Comparison of ENCODE assay signal across 1 cellular context in genomic region chr14:24876009-24876690, GRCh38.
TF ChIP-seq lines count a peak whose summit lies in the region.

No MANE protein-coding gene starts in this region.

TF ChIP-seq in HepG2, 621 proteins besides CTCF, POLR2A, EP300 and RAD21 (continued from another document and continues in another):
- TF ChIP-seq, protein P1, sequence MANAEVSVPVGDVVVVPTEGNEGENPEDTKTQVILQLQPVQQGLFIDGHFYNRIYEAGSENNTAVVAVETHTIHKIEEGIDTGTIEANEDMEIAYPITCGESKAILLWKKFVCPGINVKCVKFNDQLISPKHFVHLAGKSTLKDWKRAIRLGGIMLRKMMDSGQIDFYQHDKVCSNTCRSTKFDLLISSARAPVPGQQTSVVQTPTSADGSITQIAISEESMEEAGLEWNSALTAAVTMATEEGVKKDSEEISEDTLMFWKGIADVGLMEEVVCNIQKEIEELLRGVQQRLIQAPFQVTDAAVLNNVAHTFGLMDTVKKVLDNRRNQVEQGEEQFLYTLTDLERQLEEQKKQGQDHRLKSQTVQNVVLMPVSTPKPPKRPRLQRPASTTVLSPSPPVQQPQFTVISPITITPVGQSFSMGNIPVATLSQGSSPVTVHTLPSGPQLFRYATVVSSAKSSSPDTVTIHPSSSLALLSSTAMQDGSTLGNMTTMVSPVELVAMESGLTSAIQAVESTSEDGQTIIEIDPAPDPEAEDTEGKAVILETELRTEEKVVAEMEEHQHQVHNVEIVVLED (CRISPR knock-in tag; IDR thresholded peaks at IDR 0.05; ENCODE audit: borderline replicate concordance) = no peak
- TF ChIP-seq ZNF629 (CRISPR knock-in tag; conservative IDR thresholded peaks at IDR 0.05) (no peak), KLF11 (CRISPR knock-in tag; IDR thresholded peaks at IDR 0.05) (no peak), ZNF558 (CRISPR knock-in tag; IDR thresholded peaks at IDR 0.05; ENCODE audit: borderline replicate concordance) (no peak), ARHGAP35 (CRISPR knock-in tag; IDR thresholded peaks at IDR 0.05; ENCODE audit: borderline replicate concordance) (no peak), ZNF160 (CRISPR knock-in tag; IDR thresholded peaks at IDR 0.05) (no peak), MED8 (CRISPR knock-in tag; IDR thresholded peaks at IDR 0.05; ENCODE audit: insufficient replicate concordance) (no peak), RXRB (CRISPR knock-in tag; IDR thresholded peaks at IDR 0.05; ENCODE audit: borderline replicate concordance) (0 out of 2 replicates have a peak, but pooled peaks have one; percentile 24), ZNF337 (CRISPR knock-in tag; IDR thresholded peaks at IDR 0.05; ENCODE audit: borderline replicate concordance, low read depth) (no peak), FLYWCH1 (CRISPR knock-in tag; IDR thresholded peaks at IDR 0.05) (0 out of 2 replicates have a peak, but pooled peaks have one; percentile 24), ZNF737 (CRISPR knock-in tag; IDR thresholded peaks at IDR 0.05; ENCODE audit: borderline replicate concordance) (no peak), NFKBIZ (CRISPR knock-in tag; IDR thresholded peaks at IDR 0.05) (no peak), PAXIP1 (CRISPR knock-in tag; conservative IDR thresholded peaks at IDR 0.05) (0 out of 2 replicates have a peak, but pooled peaks have one; percentile 21), CBX1 (IDR thresholded peaks at IDR 0.05; ENCODE audit: low read depth) (no peak), ZNF331 (CRISPR knock-in tag; IDR thresholded peaks at IDR 0.05) (no peak), ZNF282 (IDR thresholded peaks at IDR 0.05; ENCODE audit: partially characterized antibody) (no peak), REPIN1 (CRISPR knock-in tag; IDR thresholded peaks at IDR 0.05; ENCODE audit: borderline replicate concordance, low read depth) (no peak), SATB2 (CRISPR knock-in tag; IDR thresholded peaks at IDR 0.05) (no peak), TARDBP (CRISPR knock-in tag; IDR thresholded peaks at IDR 0.05) (peak; percentile 59; the same call in 1 of the 2 replicates), FOXA3 (CRISPR knock-in tag; IDR thresholded peaks at IDR 0.05) (0 out of 2 replicates have a peak, but pooled peaks have one; percentile 19), TMF1 (CRISPR knock-in tag; IDR thresholded peaks at IDR 0.05; ENCODE audit: low read depth) (0 out of 2 replicates have a peak, but pooled peaks have one; percentile 37), ZKSCAN1 (IDR thresholded peaks at IDR 0.05; ENCODE audit: low read length) (no peak), ZEB1 (IDR thresholded peaks at IDR 0.05; ENCODE audit: insufficient replicate concordance, low read depth) (no peak), ZNF275 (CRISPR knock-in tag; IDR thresholded peaks at IDR 0.05; ENCODE audit: borderline replicate concordance) (no peak), ZNF281 (CRISPR knock-in tag; IDR thresholded peaks at IDR 0.05; ENCODE audit: borderline replicate concordance) (no peak), BHLHE40 (IDR thresholded peaks at IDR 0.05; ENCODE audit: low read length) (no peak), NFE2 (CRISPR knock-in tag; IDR thresholded peaks at IDR 0.05) (no peak), ARID5B (CRISPR knock-in tag; IDR thresholded peaks at IDR 0.05) (peak; percentile 78), HDAC1 (CRISPR knock-in tag; IDR thresholded peaks at IDR 0.05) (no peak)
- TF ChIP-seq, protein P2, sequence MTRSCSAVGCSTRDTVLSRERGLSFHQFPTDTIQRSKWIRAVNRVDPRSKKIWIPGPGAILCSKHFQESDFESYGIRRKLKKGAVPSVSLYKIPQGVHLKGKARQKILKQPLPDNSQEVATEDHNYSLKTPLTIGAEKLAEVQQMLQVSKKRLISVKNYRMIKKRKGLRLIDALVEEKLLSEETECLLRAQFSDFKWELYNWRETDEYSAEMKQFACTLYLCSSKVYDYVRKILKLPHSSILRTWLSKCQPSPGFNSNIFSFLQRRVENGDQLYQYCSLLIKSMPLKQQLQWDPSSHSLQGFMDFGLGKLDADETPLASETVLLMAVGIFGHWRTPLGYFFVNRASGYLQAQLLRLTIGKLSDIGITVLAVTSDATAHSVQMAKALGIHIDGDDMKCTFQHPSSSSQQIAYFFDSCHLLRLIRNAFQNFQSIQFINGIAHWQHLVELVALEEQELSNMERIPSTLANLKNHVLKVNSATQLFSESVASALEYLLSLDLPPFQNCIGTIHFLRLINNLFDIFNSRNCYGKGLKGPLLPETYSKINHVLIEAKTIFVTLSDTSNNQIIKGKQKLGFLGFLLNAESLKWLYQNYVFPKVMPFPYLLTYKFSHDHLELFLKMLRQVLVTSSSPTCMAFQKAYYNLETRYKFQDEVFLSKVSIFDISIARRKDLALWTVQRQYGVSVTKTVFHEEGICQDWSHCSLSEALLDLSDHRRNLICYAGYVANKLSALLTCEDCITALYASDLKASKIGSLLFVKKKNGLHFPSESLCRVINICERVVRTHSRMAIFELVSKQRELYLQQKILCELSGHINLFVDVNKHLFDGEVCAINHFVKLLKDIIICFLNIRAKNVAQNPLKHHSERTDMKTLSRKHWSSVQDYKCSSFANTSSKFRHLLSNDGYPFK (CRISPR knock-in tag; IDR thresholded peaks at IDR 0.05; ENCODE audit: borderline replicate concordance) = no peak
- TF ChIP-seq, protein P3, sequence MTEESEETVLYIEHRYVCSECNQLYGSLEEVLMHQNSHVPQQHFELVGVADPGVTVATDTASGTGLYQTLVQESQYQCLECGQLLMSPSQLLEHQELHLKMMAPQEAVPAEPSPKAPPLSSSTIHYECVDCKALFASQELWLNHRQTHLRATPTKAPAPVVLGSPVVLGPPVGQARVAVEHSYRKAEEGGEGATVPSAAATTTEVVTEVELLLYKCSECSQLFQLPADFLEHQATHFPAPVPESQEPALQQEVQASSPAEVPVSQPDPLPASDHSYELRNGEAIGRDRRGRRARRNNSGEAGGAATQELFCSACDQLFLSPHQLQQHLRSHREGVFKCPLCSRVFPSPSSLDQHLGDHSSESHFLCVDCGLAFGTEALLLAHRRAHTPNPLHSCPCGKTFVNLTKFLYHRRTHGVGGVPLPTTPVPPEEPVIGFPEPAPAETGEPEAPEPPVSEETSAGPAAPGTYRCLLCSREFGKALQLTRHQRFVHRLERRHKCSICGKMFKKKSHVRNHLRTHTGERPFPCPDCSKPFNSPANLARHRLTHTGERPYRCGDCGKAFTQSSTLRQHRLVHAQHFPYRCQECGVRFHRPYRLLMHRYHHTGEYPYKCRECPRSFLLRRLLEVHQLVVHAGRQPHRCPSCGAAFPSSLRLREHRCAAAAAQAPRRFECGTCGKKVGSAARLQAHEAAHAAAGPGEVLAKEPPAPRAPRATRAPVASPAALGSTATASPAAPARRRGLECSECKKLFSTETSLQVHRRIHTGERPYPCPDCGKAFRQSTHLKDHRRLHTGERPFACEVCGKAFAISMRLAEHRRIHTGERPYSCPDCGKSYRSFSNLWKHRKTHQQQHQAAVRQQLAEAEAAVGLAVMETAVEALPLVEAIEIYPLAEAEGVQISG (CRISPR knock-in tag; IDR thresholded peaks at IDR 0.05) = no peak
- TF ChIP-seq, protein P4, sequence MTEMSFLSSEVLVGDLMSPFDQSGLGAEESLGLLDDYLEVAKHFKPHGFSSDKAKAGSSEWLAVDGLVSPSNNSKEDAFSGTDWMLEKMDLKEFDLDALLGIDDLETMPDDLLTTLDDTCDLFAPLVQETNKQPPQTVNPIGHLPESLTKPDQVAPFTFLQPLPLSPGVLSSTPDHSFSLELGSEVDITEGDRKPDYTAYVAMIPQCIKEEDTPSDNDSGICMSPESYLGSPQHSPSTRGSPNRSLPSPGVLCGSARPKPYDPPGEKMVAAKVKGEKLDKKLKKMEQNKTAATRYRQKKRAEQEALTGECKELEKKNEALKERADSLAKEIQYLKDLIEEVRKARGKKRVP (CRISPR knock-in tag; IDR thresholded peaks at IDR 0.05) = no peak
- TF ChIP-seq, protein P5, sequence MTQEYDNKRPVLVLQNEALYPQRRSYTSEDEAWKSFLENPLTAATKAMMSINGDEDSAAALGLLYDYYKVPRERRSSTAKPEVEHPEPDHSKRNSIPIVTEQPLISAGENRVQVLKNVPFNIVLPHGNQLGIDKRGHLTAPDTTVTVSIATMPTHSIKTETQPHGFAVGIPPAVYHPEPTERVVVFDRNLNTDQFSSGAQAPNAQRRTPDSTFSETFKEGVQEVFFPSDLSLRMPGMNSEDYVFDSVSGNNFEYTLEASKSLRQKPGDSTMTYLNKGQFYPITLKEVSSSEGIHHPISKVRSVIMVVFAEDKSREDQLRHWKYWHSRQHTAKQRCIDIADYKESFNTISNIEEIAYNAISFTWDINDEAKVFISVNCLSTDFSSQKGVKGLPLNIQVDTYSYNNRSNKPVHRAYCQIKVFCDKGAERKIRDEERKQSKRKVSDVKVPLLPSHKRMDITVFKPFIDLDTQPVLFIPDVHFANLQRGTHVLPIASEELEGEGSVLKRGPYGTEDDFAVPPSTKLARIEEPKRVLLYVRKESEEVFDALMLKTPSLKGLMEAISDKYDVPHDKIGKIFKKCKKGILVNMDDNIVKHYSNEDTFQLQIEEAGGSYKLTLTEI (CRISPR knock-in tag; conservative IDR thresholded peaks at IDR 0.05) = no peak
